15 cellular contexts compared by ENCODE assay signal in genomic region chr9:91655664-91656063, GRCh38.
A peak's percentile ranks its signal among the peaks of the same experiment; 100 is the strongest.
DNase-seq lines count a peak whose midpoint lies in the region; ATAC-seq and TF ChIP-seq lines count a peak whose summit lies in the region.
"Had no signal": no experiment of that assay in that cellular context is flagged by ENCODE, and none has a peak within 500 bp of the region (broad histone marks: within the 10 kb centered on the region; RNA-seq: fewer than 3 reads in every experiment).

No MANE protein-coding gene starts in this region.

- H3K79me2 ChIP-seq in GM23338 (replicated peaks; ENCODE audit: insufficient read depth) (no peaks in the 10 kb centered on the region), hepatocyte (no peaks in the 10 kb centered on the region)

- H3K9me2 ChIP-seq in GM23338 (ENCODE audit: insufficient read depth) = no peaks in the 10 kb centered on the region
- H3K9me2 ChIP-seq in hepatocyte (replicated peaks; ENCODE audit: insufficient read depth) = no peaks in the 10 kb centered on the region

- H3K4me3 ChIP-seq in right cardiac atrium (ENCODE audit: low read length) (no peak overlapping the region), GM23338 (no peak overlapping the region), hepatocyte (no peak overlapping the region)
- H3K4me3 ChIP-seq: BLaER1 treated with 17β-estradiol and CSF1 and Interleukin-3, amounts not matched to agents 10 nM and 100 nM; HAP-1 had no signal

- H3K4me2 ChIP-seq in GM23338 (no peak overlapping the region), hepatocyte (peak overlapping the region; percentile 38)
- H3K4me2 ChIP-seq: BLaER1 treated with 17β-estradiol and CSF1 and Interleukin-3, amounts not matched to agents 10 nM and 100 nM had no signal

- no peak for DNase-seq in Right ventricle myocardium inferior (ENCODE audit: missing footprints)
- no peak for DNase-seq in right cardiac atrium
- DNase-seq in GM23338 (ENCODE audit: low spot score) = no peak
- DNase-seq in hepatocyte (ENCODE audit: low spot score) = no peak
- no peak for DNase-seq in stimulated activated effector memory CD8-positive, alpha-beta T cell treated with anti-CD3 and anti-CD28 coated beads, Interleukin-12 subunit alpha, Interleukin-12 subunit beta, amount 100 ng/mL, for 72 hours (ENCODE audit: low spot score in 2 of 2)
- DNase-seq in AG08395 (ENCODE audit: low spot score) = no peak
- DNase-seq: 8988T; CD4-positive, CD25-positive, alpha-beta regulatory T cell; CD8-positive, alpha-beta memory T cell; COR-L47; IMR-90 had no signal

- H3K27ac ChIP-seq in right cardiac atrium (ENCODE audit: low read length) (no peak overlapping the region), GM23338 (ENCODE audit: low read depth) (no peak overlapping the region), hepatocyte (peak overlapping the region; percentile 72)
- H3K27ac ChIP-seq: BLaER1 treated with 17β-estradiol and CSF1 and Interleukin-3, amounts not matched to agents 10 nM and 100 nM had no signal

- H3K27ac Mint-ChIP-seq in GM23338 = no peak overlapping the region
- H3K27ac Mint-ChIP-seq in stimulated activated effector memory CD8-positive, alpha-beta T cell treated with anti-CD3 and anti-CD28 coated beads, Interleukin-12 subunit alpha, Interleukin-12 subunit beta, amount 100 ng/mL, for 72 hours = no peak overlapping the region
- H3K27ac Mint-ChIP-seq: B cell had no signal

- peak; percentile 56 for ATAC-seq in Right ventricle myocardium inferior
- ATAC-seq in right cardiac atrium = no peak
- no peak for ATAC-seq in GM23338
- no peak for ATAC-seq in stimulated activated effector memory CD8-positive, alpha-beta T cell treated with anti-CD3 and anti-CD28 coated beads, Interleukin-12 subunit alpha, Interleukin-12 subunit beta, amount 100 ng/mL, for 72 hours
- ATAC-seq in HG02642 (IDR thresholded peaks at IDR 0.05; ENCODE audit: poor library complexity, unreplicated experiment) = no peak

- WGBS in right cardiac atrium = 46% methylated on average over 4 of the region's 4 CpGs
- 78% methylated on average over 4 of the region's 4 CpGs for WGBS in hepatocyte (ENCODE audit: low lambda C conversion rate, missing lambda C conversion rate)

- no peak for TF ChIP-seq CTCF in GM23338 (conservative IDR thresholded peaks at IDR 0.05; ENCODE audit: low read depth in 2 of 2)
- TF ChIP-seq CTCF in hepatocyte (IDR thresholded peaks at IDR 0.05; ENCODE audit: poor library complexity) = no peak

- no peaks in the 10 kb centered on the region for H3K36me3 Mint-ChIP-seq in GM23338 (ENCODE audit: low read depth)
- H3K36me3 Mint-ChIP-seq in stimulated activated effector memory CD8-positive, alpha-beta T cell treated with anti-CD3 and anti-CD28 coated beads, Interleukin-12 subunit alpha, Interleukin-12 subunit beta, amount 100 ng/mL, for 72 hours = no peaks in the 10 kb centered on the region
- H3K36me3 Mint-ChIP-seq: CD4-positive, CD25-positive, alpha-beta regulatory T cell; CD8-positive, alpha-beta memory T cell had no signal

- peaks cover 2% of the 10 kb centered on the region for H3K27me3 Mint-ChIP-seq in GM23338 (ENCODE audit: insufficient read depth, low read depth, poor library complexity)

- H4K20me1 ChIP-seq in GM23338 (replicated peaks; ENCODE audit: insufficient read depth) = no peaks in the 10 kb centered on the region
- H4K20me1 ChIP-seq in hepatocyte (ENCODE audit: insufficient read depth, poor library complexity, severe bottlenecking) = no peaks in the 10 kb centered on the region
- H4K20me1 ChIP-seq: BLaER1 treated with 17β-estradiol and CSF1 and Interleukin-3, amounts not matched to agents 10 nM and 100 nM had no signal

- H2AFZ ChIP-seq in GM23338 (peak overlapping the region; percentile 72; the same call in 1 of the 2 replicates), hepatocyte (no peak overlapping the region)

- no peaks in the 10 kb centered on the region for H3K9me3 Mint-ChIP-seq in GM23338
- H3K9me3 Mint-ChIP-seq in stimulated activated effector memory CD8-positive, alpha-beta T cell treated with anti-CD3 and anti-CD28 coated beads, Interleukin-12 subunit alpha, Interleukin-12 subunit beta, amount 100 ng/mL, for 72 hours = no peaks in the 10 kb centered on the region
- H3K9me3 Mint-ChIP-seq: CD8-positive, alpha-beta memory T cell had no signal

- H3K4me1 Mint-ChIP-seq in GM23338 = no peaks in the 10 kb centered on the region; the same call in 1 of the 3 replicates
- no peaks in the 10 kb centered on the region for H3K4me1 Mint-ChIP-seq in stimulated activated effector memory CD8-positive, alpha-beta T cell treated with anti-CD3 and anti-CD28 coated beads, Interleukin-12 subunit alpha, Interleukin-12 subunit beta, amount 100 ng/mL, for 72 hours
- H3K4me1 Mint-ChIP-seq: B cell; CD4-positive, CD25-positive, alpha-beta regulatory T cell; CD8-positive, alpha-beta memory T cell had no signal

- no peaks in the 10 kb centered on the region for H3F3A ChIP-seq in GM23338 (replicated peaks; ENCODE audit: low read depth)

- no peaks in the 10 kb centered on the region for H3K36me3 ChIP-seq in GM23338 (ENCODE audit: insufficient read depth)
- no peaks in the 10 kb centered on the region for H3K36me3 ChIP-seq in hepatocyte (replicated peaks; ENCODE audit: insufficient read depth, low read depth)
- H3K36me3 ChIP-seq: BLaER1 treated with 17β-estradiol and CSF1 and Interleukin-3, amounts not matched to agents 10 nM and 100 nM; HAP-1 had no signal

- H3K4me1 ChIP-seq in right cardiac atrium (ENCODE audit: control insufficient read depth, insufficient read depth, low read length) (no peaks in the 10 kb centered on the region), GM23338 (ENCODE audit: insufficient read depth) (0 out of 2 replicates have a peak, but pooled peaks cover 7% of the 10 kb centered on the region), hepatocyte (ENCODE audit: insufficient read depth) (peaks cover 17% of the 10 kb centered on the region)

- H3K9me3 ChIP-seq in right cardiac atrium (ENCODE audit: control insufficient read depth, low read length) (no peaks in the 10 kb centered on the region), hepatocyte (ENCODE audit: low read depth) (no peaks in the 10 kb centered on the region)
- H3K9me3 ChIP-seq: BLaER1 treated with 17β-estradiol and CSF1 and Interleukin-3, amounts not matched to agents 10 nM and 100 nM; HAP-1 had no signal

- intact Hi-C loops in Right ventricle myocardium inferior (cut with DNase I) = no loop called here
- intact Hi-C loops in right cardiac atrium (cut with DNase I) = no loop called here

- H3K4me3 Mint-ChIP-seq in GM23338 = no peak overlapping the region
- no peak overlapping the region for H3K4me3 Mint-ChIP-seq in stimulated activated effector memory CD8-positive, alpha-beta T cell treated with anti-CD3 and anti-CD28 coated beads, Interleukin-12 subunit alpha, Interleukin-12 subunit beta, amount 100 ng/mL, for 72 hours
- H3K4me3 Mint-ChIP-seq: B cell; CD4-positive, CD25-positive, alpha-beta regulatory T cell; CD8-positive, alpha-beta memory T cell had no signal

- H3K27me3 ChIP-seq in right cardiac atrium (ENCODE audit: control insufficient read depth, insufficient read depth) = no peaks in the 10 kb centered on the region
- no peaks in the 10 kb centered on the region for H3K27me3 ChIP-seq in GM23338 (ENCODE audit: insufficient read depth)
- no peaks in the 10 kb centered on the region for H3K27me3 ChIP-seq in hepatocyte
- H3K27me3 ChIP-seq: BLaER1 treated with 17β-estradiol and CSF1 and Interleukin-3, amounts not matched to agents 10 nM and 100 nM had no signal

TF ChIP-seq in GM23338, 12 proteins besides CTCF, POLR2A, EP300 and RAD21:
- no peak for TF ChIP-seq JUNB (IDR thresholded peaks at IDR 0.05; ENCODE audit: unreplicated experiment)
